9 cellular contexts compared by ENCODE assay signal in the genomic region with DNA sequence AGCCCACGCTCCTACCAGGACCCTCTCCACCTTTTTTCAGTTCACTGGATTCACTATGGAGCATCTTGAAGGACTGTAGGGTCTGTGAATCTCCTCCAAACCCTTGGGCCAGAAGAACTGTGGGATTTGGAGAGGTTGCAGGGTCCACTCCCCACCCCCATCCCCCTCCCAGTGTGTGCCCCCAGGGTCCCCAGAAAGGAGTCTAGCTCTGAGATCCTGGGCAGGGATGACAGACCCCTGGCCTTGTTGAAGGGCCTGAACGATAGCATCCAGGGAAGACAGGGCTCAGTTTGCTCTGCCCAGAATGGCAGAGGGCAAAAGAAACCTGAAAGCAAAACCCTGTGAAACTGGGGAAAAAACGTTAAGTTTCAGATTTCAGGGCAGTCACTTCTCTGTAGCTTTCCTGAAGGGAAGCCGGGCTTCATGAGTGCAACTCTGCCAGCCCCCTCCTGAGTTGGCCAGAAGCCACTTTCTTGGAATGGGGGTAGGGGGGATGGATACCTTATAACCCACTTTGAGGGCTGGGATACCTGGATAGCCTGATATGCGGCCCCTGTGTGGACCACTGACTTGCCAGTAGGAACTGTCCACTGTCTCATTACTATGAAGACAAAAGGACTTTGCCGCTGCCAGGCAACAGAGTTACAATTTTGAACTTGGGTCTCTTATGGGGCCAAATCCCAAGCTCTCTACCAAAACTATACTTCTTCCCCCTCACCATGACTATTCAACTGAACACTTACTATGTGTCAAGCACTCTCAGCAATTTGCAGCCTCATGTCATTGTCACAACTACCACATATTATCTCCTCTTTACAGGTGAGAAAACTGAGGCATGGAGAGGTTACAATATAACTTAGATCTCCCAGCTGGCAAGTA. TPM values are rescaled to one million over a fixed set of nuclear protein-coding genes. Genes with fewer than 3 reads are reported as not detected.
A peak's percentile ranks its signal among the peaks of the same experiment; 100 is the strongest.
DNase-seq lines count a peak whose midpoint lies in the region; ATAC-seq, FAIRE-seq and TF ChIP-seq lines count a peak whose summit lies in the region.
"Had no signal": no experiment of that assay in that cellular context is flagged by ENCODE, and none has a peak within 500 bp of the region (broad histone marks: within the 10 kb centered on the region; RNA-seq: fewer than 3 reads in every experiment).

No MANE protein-coding gene starts in this region.

- H3K36me3 Mint-ChIP-seq in astrocyte (ENCODE audit: low read depth, unreplicated experiment), result peaks cover 3% of the 10 kb centered on the region
- H3K36me3 Mint-ChIP-seq in naive thymus-derived CD8-positive, alpha-beta T cell, result peaks cover 5 to 23% (median 16%) of the 10 kb centered on the region in 3 donors

- H3K9me3 Mint-ChIP-seq in astrocyte (ENCODE audit: unreplicated experiment), result no peaks in the 10 kb centered on the region
- H3K9me3 Mint-ChIP-seq in naive thymus-derived CD8-positive, alpha-beta T cell, result no peaks in the 10 kb centered on the region
- H3K9me3 Mint-ChIP-seq: CD14-positive monocyte had no signal

- peaks cover 4% of the 10 kb centered on the region for H4K20me1 ChIP-seq in astrocyte (ENCODE audit: insufficient read depth, low read length)

- no peaks in the 10 kb centered on the region for H3K36me3 ChIP-seq in astrocyte (ENCODE audit: insufficient read depth, low read length)

- no peak overlapping the region for H3K4me2 ChIP-seq in astrocyte (ENCODE audit: low read length)

- peak; percentile 34 for DNase-seq in stimulated activated CD4-positive, alpha-beta T cell treated with anti-CD3 and anti-CD28 coated beads, Interleukin-15, amount 100 ng/mL, for 24 hours
- no peak for DNase-seq in stimulated activated CD4-positive, alpha-beta T cell treated with anti-CD3 and anti-CD28 coated beads, Interleukin-4, amount 100 ng/mL, for 1 hour
- DNase-seq in astrocyte (ENCODE audit: low read depth), result no peak
- DNase-seq in naive thymus-derived CD8-positive, alpha-beta T cell, result no peak
- no peak for DNase-seq in NCI-H1105 treated with DMSO at 0.1 percent for 48 hours (lab: John Stamatoyannopoulos, UW)
- no peak for DNase-seq in NCI-H1048 (lab: John Stamatoyannopoulos, UW)
- no peak for DNase-seq in germinal center (ENCODE audit: low spot score)
- no peak for DNase-seq in dermis blood vessel endothelial cell

- no peaks in the 10 kb centered on the region for H3K9me3 ChIP-seq in astrocyte (ENCODE audit: insufficient read depth, low read depth, low read length)

- H3K4me1 Mint-ChIP-seq in astrocyte (ENCODE audit: low read depth, unreplicated experiment), result peaks cover 5% of the 10 kb centered on the region
- peaks cover 41 to 72% (median 66%) of the 10 kb centered on the region in 4 donors for H3K4me1 Mint-ChIP-seq in naive thymus-derived CD8-positive, alpha-beta T cell

- H3K79me2 ChIP-seq in astrocyte (ENCODE audit: insufficient read depth, low read length), result peaks cover 5% of the 10 kb centered on the region

- TF ChIP-seq CTCF in astrocyte (IDR thresholded peaks at IDR 0.05; ENCODE audit: insufficient read depth, low read depth, low read length), result no peak

- no peak overlapping the region for H3K9ac ChIP-seq in astrocyte (ENCODE audit: low read length)

- peaks cover 50% of the 10 kb centered on the region for H3K27me3 Mint-ChIP-seq in astrocyte (ENCODE audit: low read depth, unreplicated experiment)
- H3K27me3 Mint-ChIP-seq in naive thymus-derived CD8-positive, alpha-beta T cell, result no peaks in the 10 kb centered on the region

- POLR2A ChIA-PET in naive thymus-derived CD8-positive, alpha-beta T cell (lab: Charles Lee), result interaction anchor here (10.1 to 21.2 kb wide), 3 partner anchors 14 to 38 kb away, joined by 104 to 623 read pairs (median 433); a partner anchor contains a TSS

- peak overlapping the region; percentile 82 for H3K4me3 Mint-ChIP-seq in astrocyte (ENCODE audit: unreplicated experiment)
- peak overlapping the region; percentile 92 to 98 (median 94) for H3K4me3 Mint-ChIP-seq in naive thymus-derived CD8-positive, alpha-beta T cell

- no peaks in the 10 kb centered on the region for H3K27me3 ChIP-seq in astrocyte (ENCODE audit: insufficient read depth, low read length)

- no peak for FAIRE-seq in astrocyte (lab: Jason Lieb, UNC)

- no peak overlapping the region for H3K27ac Mint-ChIP-seq in astrocyte (ENCODE audit: unreplicated experiment)
- peak overlapping the region; percentile 91 to 98 (median 93) for H3K27ac Mint-ChIP-seq in naive thymus-derived CD8-positive, alpha-beta T cell

- no peak overlapping the region for H3K4me3 ChIP-seq in astrocyte (ENCODE audit: insufficient read depth, low read depth, low read length)

- H2AFZ ChIP-seq in astrocyte (ENCODE audit: low read depth, low read length), result no peak overlapping the region

- ATAC-seq in naive thymus-derived CD8-positive, alpha-beta T cell, result no peak

- H3K27ac ChIP-seq in astrocyte (ENCODE audit: low read depth, low read length), result no peak overlapping the region

- H3K4me1 ChIP-seq in astrocyte (ENCODE audit: insufficient read depth, low read length), result peaks cover 26% of the 10 kb centered on the region

RNA-seq across cellular contexts. Expression of a gene that starts 1.6 kb away (rescaled TPM):
- total RNA-seq in astrocyte (0.75 and 1.2 TPM in 2 replicates), dermis blood vessel endothelial cell (0.37 and 0.51 TPM in 2 replicates)
- 1 to 10 TPM; 8.1 to 8.8 TPM for total RNA-seq in naive thymus-derived CD8-positive, alpha-beta T cell
- 100 to 1,000 TPM in 2 of 3 donors, 10 to 100 TPM in 1; 16.3 to 135 (median 100) TPM for polyA plus RNA-seq in naive thymus-derived CD8-positive, alpha-beta T cell

RNA-seq across cellular contexts. Expression of a gene that starts 3.7 kb away (rescaled TPM):
- total RNA-seq in astrocyte (21.1 and 23.4 TPM in 2 replicates), dermis blood vessel endothelial cell (9.2 and 11.9 TPM in 2 replicates)
- total RNA-seq in naive thymus-derived CD8-positive, alpha-beta T cell, result 10 to 100 TPM; 27.5 TPM
- polyA plus RNA-seq in naive thymus-derived CD8-positive, alpha-beta T cell, result 10 to 100 TPM; 42.4 to 48.2 (median 48.1) TPM

RNA-seq across cellular contexts. Expression of a gene that starts 43.9 kb away (rescaled TPM):
- total RNA-seq in astrocyte (13.6 and 15.7 TPM in 2 replicates), dermis blood vessel endothelial cell (8.1 and 13.3 TPM in 2 replicates)
- 10 to 100 TPM; 65.1 to 67.1 TPM for total RNA-seq in naive thymus-derived CD8-positive, alpha-beta T cell
- polyA plus RNA-seq in naive thymus-derived CD8-positive, alpha-beta T cell, result 10 to 100 TPM; 20.2 to 43.1 (median 30.3) TPM

RNA-seq across cellular contexts. Expression of a gene that starts 45.7 kb away (rescaled TPM):
- 7.2 and 8.0 TPM in 2 replicates for total RNA-seq in astrocyte
- 10 to 100 TPM; 17.7 to 18.4 TPM for total RNA-seq in naive thymus-derived CD8-positive, alpha-beta T cell
- polyA plus RNA-seq in naive thymus-derived CD8-positive, alpha-beta T cell, result 10 to 100 TPM; 14.1 to 17.3 (median 14.2) TPM
- total RNA-seq in dermis blood vessel endothelial cell, result 2.7 and 3.6 TPM in 2 replicates
